Comparison of ENCODE assay signal across 18 cellular contexts in the genomic region with DNA sequence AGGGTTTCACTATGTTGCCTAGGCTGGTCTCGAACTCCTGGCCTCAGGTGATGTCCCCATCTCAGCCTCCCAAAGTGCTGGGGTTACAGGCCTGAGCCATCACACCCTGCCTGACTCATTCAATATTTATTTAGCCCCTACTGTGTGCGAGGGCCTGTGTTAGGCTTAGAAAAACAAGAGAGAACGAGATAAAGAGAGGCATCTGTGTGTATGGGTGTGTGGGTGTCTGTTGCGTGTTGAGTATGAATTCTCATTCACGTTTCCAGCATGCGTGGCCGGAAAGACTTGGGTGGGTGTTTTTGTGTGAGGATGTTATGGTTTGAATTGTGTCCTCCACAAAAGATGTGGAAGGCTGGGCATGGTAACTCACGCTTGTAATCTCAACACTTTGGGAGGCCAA.
"Had no signal": no experiment of that assay in that cellular context is flagged by ENCODE, and none has a peak within 500 bp of the region (broad histone marks: within the 10 kb centered on the region; RNA-seq: fewer than 3 reads in every experiment).

No MANE protein-coding gene starts in this region.

- H3K27me3 ChIP-seq: ovary, tibial artery, vagina had no signal

- H3K36me3 Mint-ChIP-seq: natural killer cell had no signal

- H3K36me3 ChIP-seq: colonic mucosa, heart left ventricle, ovary, tibial artery, upper lobe of left lung, vagina had no signal

- H3K9me3 Mint-ChIP-seq: neural crest cell had no signal

- H3K27ac Mint-ChIP-seq: natural killer cell; stimulated activated memory B cell treated with anti-CD40 and anti-IgM and Interleukin-4, amounts not matched to agents 10 μg/mL and 1 μg/mL and 100 μg/mL, for 72 hours; stimulated activated naive CD8-positive, alpha-beta T cell treated with anti-CD3 and anti-CD28 coated beads, Interleukin-15, Interleukin-2, amounts not matched to agents 100 ng/mL and 50 ng/mL, for 24 hours had no signal

- H3K4me2 ChIP-seq: smooth muscle cell had no signal

- ATAC-seq: heart left ventricle, mucosa of descending colon, natural killer cell, right cardiac atrium had no signal

- H3K27ac ChIP-seq: colonic mucosa, heart left ventricle, ovary, tibial artery, upper lobe of left lung, vagina had no signal

- H3K4me3 ChIP-seq: colonic mucosa, heart left ventricle, mucosa of descending colon, ovary, smooth muscle cell, tibial artery, upper lobe of left lung, vagina had no signal

- H3K9me3 ChIP-seq: colonic mucosa, vagina had no signal

- H3K4me3 Mint-ChIP-seq: natural killer cell; neural crest cell; stimulated activated memory B cell treated with anti-CD40 and anti-IgM and Interleukin-4, amounts not matched to agents 10 μg/mL and 1 μg/mL and 100 μg/mL, for 72 hours; stimulated activated naive CD8-positive, alpha-beta T cell treated with anti-CD3 and anti-CD28 coated beads, Interleukin-15, Interleukin-2, amounts not matched to agents 100 ng/mL and 50 ng/mL, for 24 hours had no signal

- DNase-seq: colonic mucosa; dermis blood vessel endothelial cell; foreskin melanocyte; heart left ventricle; hippocampal formation; mucosa of descending colon; natural killer cell; ovary; right cardiac atrium; stimulated activated CD4-positive, alpha-beta T cell treated with anti-CD3 and anti-CD28 coated beads, Interleukin-4, amount 100 ng/mL, for 1 hour; stimulated activated CD8-positive, alpha-beta memory T cell treated with anti-CD3 and anti-CD28 coated beads, Interleukin-4, amount 100 ng/mL, for 48 hours; tibial artery; upper lobe of left lung had no signal

- H3K4me1 Mint-ChIP-seq: neural crest cell had no signal
